17 cellular contexts compared by ENCODE assay signal in the genomic region with DNA sequence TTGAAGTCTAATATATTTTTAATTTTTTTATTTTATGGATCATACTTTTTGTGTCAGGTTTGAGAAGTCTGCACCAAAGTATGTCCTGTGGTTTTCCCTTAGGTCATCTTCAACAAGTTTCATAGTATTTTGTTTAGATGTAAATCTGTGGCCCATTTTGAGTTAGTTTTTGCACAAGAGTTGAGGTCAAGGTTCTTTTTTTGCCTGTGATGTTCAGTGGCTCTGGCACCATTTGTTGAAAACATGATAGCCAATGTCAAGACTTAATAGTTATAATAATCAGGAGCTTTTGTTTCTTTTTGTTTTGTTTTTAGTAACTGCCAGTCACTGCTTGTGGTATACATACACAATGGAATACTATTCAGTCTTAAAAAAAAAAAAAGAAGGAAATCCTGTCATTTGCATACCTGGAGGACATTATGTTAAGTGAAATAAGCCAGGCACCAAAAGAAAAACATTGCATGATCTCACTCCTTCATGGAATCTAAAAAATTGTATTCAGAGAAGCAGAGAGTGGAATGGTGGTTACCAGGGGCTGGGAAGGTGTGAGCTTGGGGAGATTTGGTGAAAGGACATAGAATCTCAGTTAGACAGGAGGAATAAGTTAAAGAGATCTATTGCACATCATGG.
"Had no signal": no experiment of that assay in that cellular context is flagged by ENCODE, and none has a peak within 500 bp of the region (broad histone marks: within the 10 kb centered on the region; RNA-seq: fewer than 3 reads in every experiment).

No MANE protein-coding gene starts in this region.

- ATAC-seq: activated CD4-positive, alpha-beta T cell treated with anti-CD3 and anti-CD28 coated beads for 36 hours; activated CD8-positive, alpha-beta T cell treated with anti-CD3 and anti-CD28 coated beads, Interleukin-2, amount 10 ng/mL, durations not matched to agents 7 days and 5 days; foreskin keratinocyte; heart left ventricle; left cardiac atrium; T-helper 17 cell had no signal

- H3K4me3 ChIP-seq: adrenal gland, heart left ventricle, lung, neural progenitor cell, ovary, thyroid gland had no signal

- H3K4me2 ChIP-seq: neural progenitor cell had no signal

- H3K36me3 ChIP-seq: adrenal gland, heart left ventricle, neural progenitor cell, ovary, thyroid gland had no signal

- H3K27ac ChIP-seq: foreskin keratinocyte, neural progenitor cell, ovary, thyroid gland had no signal

- H3K9ac ChIP-seq: neural progenitor cell had no signal

- DNase-seq: activated CD4-positive, alpha-beta T cell treated with anti-CD3 and anti-CD28 coated beads for 36 hours; activated CD8-positive, alpha-beta memory T cell treated with anti-CD3 and anti-CD28 coated beads, Interleukin-2, amount 50 U/mL, for 4 hours; activated CD8-positive, alpha-beta T cell treated with anti-CD3 and anti-CD28 coated beads, Interleukin-2, amount 10 ng/mL, durations not matched to agents 7 days and 5 days; activated effector memory CD4-positive, alpha-beta T cell treated with anti-CD3 and anti-CD28 coated beads, Interleukin-2, amount 50 U/mL, for 16 hours; activated T-cell treated with anti-CD3 and anti-CD28 coated beads, Interleukin-2, amount 50 U/mL, for 48 hours; adrenal gland; foreskin keratinocyte; heart left ventricle; left cardiac atrium; ovary; stimulated activated CD4-positive, alpha-beta T cell treated with anti-CD3 and anti-CD28 coated beads, Interleukin-12 subunit alpha, Interleukin-12 subunit beta, amount 100 ng/mL, for 4 hours; stimulated activated CD4-positive, alpha-beta T cell treated with anti-CD3 and anti-CD28 coated beads, Interleukin-2, amount 100 ng/mL, for 24 hours; T-helper 17 cell; thyroid gland had no signal

- H3K9me3 ChIP-seq: adrenal gland, heart left ventricle, ovary, thyroid gland had no signal

- FAIRE-seq: endometrium had no signal

- H2AFZ ChIP-seq: neural progenitor cell had no signal

- H3K27me3 ChIP-seq: adrenal gland, foreskin keratinocyte, heart left ventricle, neural progenitor cell, ovary, thyroid gland had no signal
